28 cellular contexts compared by ENCODE assay signal in the genomic region with DNA sequence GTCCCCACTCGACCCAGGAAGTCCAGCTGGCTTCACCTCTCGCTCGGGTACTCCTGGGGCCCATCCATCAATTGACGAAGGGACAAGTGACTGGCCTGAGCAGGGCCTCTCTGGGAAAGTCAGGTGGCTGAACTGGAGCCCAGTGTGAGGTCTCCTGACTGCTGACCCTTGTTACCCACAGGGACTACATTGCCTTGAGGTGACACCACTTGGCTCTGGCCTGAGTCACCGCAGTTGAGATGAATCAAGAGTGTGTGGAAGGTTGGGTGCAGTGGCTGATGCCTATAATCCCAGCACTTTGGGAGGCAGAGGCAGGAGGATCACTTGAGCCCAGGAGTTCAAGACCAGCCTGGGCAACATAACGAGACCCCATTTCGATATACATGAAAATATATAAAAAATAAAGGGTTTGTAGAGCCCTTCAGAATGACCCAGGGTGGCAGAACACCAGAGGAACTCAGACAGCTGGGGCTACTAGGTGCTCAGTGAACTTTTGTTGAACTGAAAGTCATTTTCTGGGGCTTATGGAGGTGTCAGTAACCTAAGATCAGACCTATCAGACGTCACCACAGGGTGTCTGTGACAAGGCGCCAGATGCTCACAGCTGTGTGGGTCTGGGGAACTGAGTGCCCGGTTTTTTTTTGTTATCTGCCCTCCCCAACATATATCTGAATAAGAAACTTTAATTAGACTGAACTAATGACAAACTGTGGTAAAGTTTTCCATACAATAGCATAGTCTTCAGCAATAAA. TPM values are rescaled to one million over a fixed set of nuclear protein-coding genes. Genes with fewer than 3 reads are reported as not detected.
DNase-seq lines count a peak whose midpoint lies in the region; ATAC-seq, FAIRE-seq and TF ChIP-seq lines count a peak whose summit lies in the region.
"Had no signal": no experiment of that assay in that cellular context is flagged by ENCODE, and none has a peak within 500 bp of the region (broad histone marks: within the 10 kb centered on the region; RNA-seq: fewer than 3 reads in every experiment).

No MANE protein-coding gene starts in this region.

- TF ChIP-seq RAD21 in HepG2 (CRISPR knock-in tag; IDR thresholded peaks at IDR 0.05): no peak

- BruUV-seq in HepG2 (replicated peaks; lab: Mats Ljungman, UMichigan): no TSS peak

- CTCF ChIA-PET in HepG2 (lab: Yijun Ruan, JAX; ENCODE audit: low intra/inter-chr PET ratio, low total read pairs): no interaction called here
- CTCF ChIA-PET in activated CD8-positive, alpha-beta memory T cell treated with anti-CD3 and anti-CD28 coated beads, Interleukin-2, amount 10 ng/mL, durations not matched to agents 7 days and 5 days (lab: Charles Lee): interaction anchor here (1.1 kb wide), 1 partner anchor 14 kb away, joined by 6 read pairs; no protein-coding TSS in a partner anchor

- POLR2A ChIA-PET in HepG2 (lab: Yijun Ruan, JAX): no interaction called here

- no peak overlapping the region for H3K4me2 ChIP-seq in HepG2 (ENCODE audit: low read depth, low read length)
- H3K4me2 ChIP-seq: A549; BLaER1 treated with 17β-estradiol and CSF1 and Interleukin-3, amounts not matched to agents 10 nM and 100 nM had no signal

- H3K4me1 Mint-ChIP-seq in activated CD8-positive, alpha-beta memory T cell treated with anti-CD3 and anti-CD28 coated beads, Interleukin-2, amount 10 ng/mL, durations not matched to agents 7 days and 5 days: peaks cover 16% of the 10 kb centered on the region

- no peak overlapping the region for H3K27ac ChIP-seq in HepG2 (ENCODE audit: extremely low read length, insufficient read depth, low read length)
- no peak overlapping the region for H3K27ac ChIP-seq in right lobe of liver
- H3K27ac ChIP-seq in spleen: no peak overlapping the region
- H3K27ac ChIP-seq: A549; BLaER1 treated with 17β-estradiol and CSF1 and Interleukin-3, amounts not matched to agents 10 nM and 100 nM had no signal

- H3K4me3 ChIP-seq in HepG2 (replicated peaks in 1 of 3; ENCODE audit: insufficient read depth in 1 of 3, low read depth in 2 of 3, low read length in 3 of 3): no peak overlapping the region
- H3K4me3 ChIP-seq in right lobe of liver: no peak overlapping the region
- no peak overlapping the region for H3K4me3 ChIP-seq in spleen
- H3K4me3 ChIP-seq: A549; BLaER1 treated with 17β-estradiol and CSF1 and Interleukin-3, amounts not matched to agents 10 nM and 100 nM; HAP-1 had no signal

- intact Hi-C loops in HepG2 (cut with micrococcal nuclease; ENCODE audit: unreplicated experiment) (loop anchor here (10.0 kb wide), 1 partner anchor 611 kb away; the partner anchor contains the start of genes CHTF8 and UTP4), right lobe of liver (cut with DNase I) (no loop called here), spleen (cut with DNase I; ENCODE audit: low total_unique reads) (no loop called here)

- H3K27ac Mint-ChIP-seq in activated CD8-positive, alpha-beta memory T cell treated with anti-CD3 and anti-CD28 coated beads, Interleukin-2, amount 10 ng/mL, durations not matched to agents 7 days and 5 days: no peak overlapping the region
- H3K27ac Mint-ChIP-seq: CD14-positive monocyte; CD4-positive, alpha-beta T cell; HFFc6 had no signal

- H3K9ac ChIP-seq in HepG2 (ENCODE audit: insufficient read depth, low read depth, low read length): no peak overlapping the region
- H3K9ac ChIP-seq: BLaER1 treated with 17β-estradiol and CSF1 and Interleukin-3, amounts not matched to agents 10 nM and 100 nM had no signal

- WGBS in HepG2 (ENCODE audit: low lambda C conversion rate): 50% methylated on average over 10 of the region's 10 CpGs
- WGBS in right lobe of liver (ENCODE audit: insufficient coverage, low coverage, low lambda C conversion rate, missing lambda C conversion rate): 81% methylated on average over 7 of the region's 10 CpGs
- WGBS in spleen, 5 donors: 65 to 82% (median 71%) methylated on average over 10 of the region's 10 CpGs

- TF ChIP-seq POLR2A in HepG2 (IDR thresholded peaks at IDR 0.05; ENCODE audit: insufficient read depth in 1 of 2, low read depth in 2 of 2, low read length in 2 of 2) (no peak), right lobe of liver (IDR thresholded peaks at IDR 0.05) (no peak), spleen (IDR thresholded peaks at IDR 0.05) (no peak)

- H3K4me3 Mint-ChIP-seq in activated CD8-positive, alpha-beta memory T cell treated with anti-CD3 and anti-CD28 coated beads, Interleukin-2, amount 10 ng/mL, durations not matched to agents 7 days and 5 days: no peak overlapping the region
- H3K4me3 Mint-ChIP-seq: CD14-positive monocyte; CD4-positive, alpha-beta T cell; CD8-positive, alpha-beta memory T cell; HFFc6 had no signal

- no peaks in the 10 kb centered on the region for H3K27me3 ChIP-seq in HepG2 (ENCODE audit: control insufficient read depth in 1 of 2, insufficient read depth in 2 of 2, low read length in 2 of 2)
- H3K27me3 ChIP-seq in right lobe of liver: no peaks in the 10 kb centered on the region
- no peaks in the 10 kb centered on the region for H3K27me3 ChIP-seq in spleen (replicated peaks in 1 of 7)
- H3K27me3 ChIP-seq: BE2C had no signal

- H3K79me2 ChIP-seq in HepG2 (ENCODE audit: insufficient read depth, low read length): no peaks in the 10 kb centered on the region

- DNase-seq in HepG2 (ENCODE audit: low spot score) (no peak), right lobe of liver (no peak), NCI-H69 (lab: John Stamatoyannopoulos, UW) (peak; percentile 1), kidney tubule cell (ENCODE audit: low spot score) (peak; percentile 40), spleen (peak; percentile 41), COLO668 (lab: John Stamatoyannopoulos, UW; ENCODE audit: unreplicated experiment) (no peak)
- DNase-seq in activated CD8-positive, alpha-beta memory T cell treated with anti-CD3 and anti-CD28 coated beads, Interleukin-2, amount 10 ng/mL, durations not matched to agents 7 days and 5 days: no peak
- DNase-seq: 8988T; ACHN; AML-193; BE2C; Calu3; CD4-positive, alpha-beta T cell; CD8-positive, alpha-beta memory T cell; COR-L47; DMS53; DMS79 treated with DMSO at 0.1 percent for 48 hours; GF-D8; GOT3; HFFc6 had no signal

- H3K36me3 ChIP-seq in HepG2 (replicated peaks in 1 of 2; ENCODE audit: control insufficient read depth in 1 of 2, insufficient read depth in 2 of 2, low read length in 2 of 2): no peaks in the 10 kb centered on the region
- no peaks in the 10 kb centered on the region for H3K36me3 ChIP-seq in right lobe of liver
- H3K36me3 ChIP-seq in spleen: no peaks in the 10 kb centered on the region
- H3K36me3 ChIP-seq: BE2C; BLaER1 treated with 17β-estradiol and CSF1 and Interleukin-3, amounts not matched to agents 10 nM and 100 nM; HAP-1 had no signal

- no peaks in the 10 kb centered on the region for H3K36me3 Mint-ChIP-seq in activated CD8-positive, alpha-beta memory T cell treated with anti-CD3 and anti-CD28 coated beads, Interleukin-2, amount 10 ng/mL, durations not matched to agents 7 days and 5 days
- H3K36me3 Mint-ChIP-seq: CD14-positive monocyte; CD8-positive, alpha-beta memory T cell had no signal

- H3K4me1 ChIP-seq in HepG2 (ENCODE audit: insufficient read depth, low read length): peaks cover 40% of the 10 kb centered on the region
- peaks cover 0 to 11% (median 2%) of the 10 kb centered on the region in 4 donors for H3K4me1 ChIP-seq in right lobe of liver
- peaks cover 6 to 20% (median 16%) of the 10 kb centered on the region in 6 donors for H3K4me1 ChIP-seq in spleen
- H3K4me1 ChIP-seq: BE2C had no signal

- no peak overlapping the region for H2AFZ ChIP-seq in HepG2 (ENCODE audit: low read length)

- TF ChIP-seq EP300 in HepG2 (IDR thresholded peaks at IDR 0.05; ENCODE audit: low read depth in 2 of 2, low read length in 2 of 2): no peak
- no peak for TF ChIP-seq EP300 in HepG2 (CRISPR knock-in tag; IDR thresholded peaks at IDR 0.05; ENCODE audit: borderline replicate concordance)

- peaks cover 2% of the 10 kb centered on the region for H3K27me3 Mint-ChIP-seq in activated CD8-positive, alpha-beta memory T cell treated with anti-CD3 and anti-CD28 coated beads, Interleukin-2, amount 10 ng/mL, durations not matched to agents 7 days and 5 days

- no peak for ATAC-seq in HepG2
- ATAC-seq in right lobe of liver: no peak
- no peak for ATAC-seq in activated CD8-positive, alpha-beta memory T cell treated with anti-CD3 and anti-CD28 coated beads, Interleukin-2, amount 10 ng/mL, durations not matched to agents 7 days and 5 days
- no peak for ATAC-seq in GM18909 (IDR thresholded peaks at IDR 0.05; ENCODE audit: poor library complexity, unreplicated experiment)
- ATAC-seq: A549 had no signal

- no peaks in the 10 kb centered on the region for H3K9me3 Mint-ChIP-seq in activated CD8-positive, alpha-beta memory T cell treated with anti-CD3 and anti-CD28 coated beads, Interleukin-2, amount 10 ng/mL, durations not matched to agents 7 days and 5 days (ENCODE audit: low read depth)
- H3K9me3 Mint-ChIP-seq: CD4-positive, alpha-beta T cell; CD8-positive, alpha-beta memory T cell had no signal

- no peaks in the 10 kb centered on the region for H4K20me1 ChIP-seq in HepG2 (ENCODE audit: insufficient read depth, low read length)
- H4K20me1 ChIP-seq: BLaER1 treated with 17β-estradiol and CSF1 and Interleukin-3, amounts not matched to agents 10 nM and 100 nM had no signal

- TF ChIP-seq CTCF in HepG2 (CRISPR knock-in tag; IDR thresholded peaks at IDR 0.05) (no peak), right lobe of liver (IDR thresholded peaks at IDR 0.05) (no peak), spleen (IDR thresholded peaks at IDR 0.05 in 8 of 11, conservative IDR thresholded peaks at IDR 0.05 in 3 of 11) (no peak)

- in situ Hi-C loops in HepG2 (cut with HindIII; ENCODE audit: extremely low pct_ligation_motif_present, low pct_unique_long_range_greater_than_20kb): no loop called here

- H3K9me3 ChIP-seq in HepG2 (ENCODE audit: low read length): no peaks in the 10 kb centered on the region
- H3K9me3 ChIP-seq in right lobe of liver: no peaks in the 10 kb centered on the region
- H3K9me3 ChIP-seq in spleen: no peaks in the 10 kb centered on the region
- H3K9me3 ChIP-seq: BE2C, HAP-1 had no signal

- no peak for FAIRE-seq in HepG2 (lab: Jason Lieb, UNC)
- FAIRE-seq: A549, GM12891, GM18507, H54 had no signal

RNA-seq across cellular contexts. Expression of gene ZFP90, which starts 14.8 kb away (rescaled TPM):
- total RNA-seq in HepG2 (2016; rRNA removed; fragmentation: Illumina TruSeq; extraction: Trizol) (17.6 and 21.9 TPM in 2 replicates), right lobe of liver (10 to 100 TPM in 1 of 6 experiments, 1 to 10 TPM in 5; 3.4 to 11.3 (median 6.2) TPM), spleen (10 to 100 TPM; 21.5 to 53.1 (median 28.2) TPM)
- total RNA-seq in HepG2 (2016; cell fraction: cytosol; rRNA removed; fragmentation: Illumina TruSeq; extraction: Trizol; ENCODE audit: low read depth): 5.3 and 6.1 TPM in 2 replicates
- total RNA-seq in HepG2 (2016; cell fraction: insoluble cytoplasmic fraction; rRNA removed; fragmentation: Illumina TruSeq; extraction: Trizol): 16.8 and 19.8 TPM in 2 replicates
- total RNA-seq in HepG2 (2016; cell fraction: membrane; rRNA removed; fragmentation: Illumina TruSeq; extraction: Trizol): 12.0 and 12.6 TPM in 2 replicates
- total RNA-seq in HepG2 (2016; cell fraction: nucleus; rRNA removed; fragmentation: Illumina TruSeq; extraction: Trizol): 16.4 and 21.3 TPM in 2 replicates
- polyA plus RNA-seq in HepG2 (2011; rRNA removed) (17.6 and 18.9 TPM in 2 replicates), spleen (10 to 100 TPM in 1 of 3 donors, 1 to 10 TPM in 2; 7.3 to 10.0 (median 9.9) TPM)
- 8.1 and 9.3 TPM in 2 replicates for polyA plus RNA-seq in HepG2 (2011; cell fraction: cytosol; rRNA removed)
- 36.1 and 55.4 TPM in 2 replicates for polyA plus RNA-seq in HepG2 (2011; cell fraction: nucleus; rRNA removed)
- polyA plus RNA-seq in HepG2 (2012): 12.8 and 14.6 TPM in 2 replicates
- 4.5 and 5.6 TPM in 2 replicates for polyA plus RNA-seq in HepG2 (2016; cell fraction: cytosol; fragmentation: Illumina TruSeq; extraction: Trizol; ENCODE audit: low read depth)
- polyA plus RNA-seq in HepG2 (2016; cell fraction: insoluble cytoplasmic fraction; fragmentation: Illumina TruSeq; extraction: Trizol; ENCODE audit: low read depth): 14.3 and 14.6 TPM in 2 replicates
- polyA plus RNA-seq in HepG2 (2016; cell fraction: membrane; fragmentation: Illumina TruSeq; extraction: Trizol; ENCODE audit: low read depth): 6.2 and 9.0 TPM in 2 replicates
- polyA plus RNA-seq in HepG2 (2016; cell fraction: nucleus; fragmentation: Illumina TruSeq; extraction: Trizol; ENCODE audit: insufficient read depth, low read depth): 27.9 and 29.5 TPM in 2 replicates
- 0.58 and 14.8 TPM in 2 replicates for polyA minus RNA-seq in HepG2 (2011; rRNA and poly(A)+ RNA removed; ENCODE audit: low replicate concordance)
- 13.7 and 13.9 TPM in 2 replicates for polyA minus RNA-seq in HepG2 (2011; cell fraction: cytosol; rRNA and poly(A)+ RNA removed)
- 28.3 and 40.0 TPM in 2 replicates for polyA minus RNA-seq in HepG2 (2011; cell fraction: nucleus; rRNA and poly(A)+ RNA removed)
- total RNA-seq in activated CD8-positive, alpha-beta memory T cell treated with anti-CD3 and anti-CD28 coated beads, Interleukin-2, amount 10 ng/mL, durations not matched to agents 7 days and 5 days: 10 to 100 TPM; 28.8 to 32.1 TPM

Comparison
In these comparisons a context has a peak if more than half of its experiments do, and no peak if none do; other contexts are left out.
1. DNase-seq: peak in NCI-H69 (single experiment), kidney tubule cell (single experiment) and spleen (single experiment); none in HepG2 (single experiment), right lobe of liver (0 of 3), COLO668 (single experiment) and activated CD8-positive, alpha-beta memory T cell treated with anti-CD3 and anti-CD28 coated beads, Interleukin-2, amount 10 ng/mL, durations not matched to agents 7 days and 5 days (single experiment).